Comparison of ENCODE assay signal across 16 cellular contexts in genomic region chr5:119378075-119378699, GRCh38. TPM values are rescaled to one million over a fixed set of nuclear protein-coding genes. Genes with fewer than 3 reads are reported as not detected.
A peak's percentile ranks its signal among the peaks of the same experiment; 100 is the strongest.
DNase-seq lines count a peak whose midpoint lies in the region; ATAC-seq and TF ChIP-seq lines count a peak whose summit lies in the region.
"Had no signal": no experiment of that assay in that cellular context is flagged by ENCODE, and none has a peak within 500 bp of the region (broad histone marks: within the 10 kb centered on the region; RNA-seq: fewer than 3 reads in every experiment).

No MANE protein-coding gene starts in this region.

- TF ChIP-seq POLR2A in vagina (IDR thresholded peaks at IDR 0.05), result no peak

- H3K9me3 ChIP-seq in vagina, result no peaks in the 10 kb centered on the region
- H3K9me3 ChIP-seq: suprapubic skin had no signal

- H3K9me3 Mint-ChIP-seq in activated naive CD4-positive, alpha-beta T cell treated with anti-CD3 and anti-CD28 coated beads for 36 hours, result no peaks in the 10 kb centered on the region
- no peaks in the 10 kb centered on the region for H3K9me3 Mint-ChIP-seq in activated B cell treated with CpG ODN at 0.5 μM for 24 hours
- H3K9me3 Mint-ChIP-seq: immature natural killer cell had no signal

- H3K4me3 ChIP-seq in vagina, result no peak overlapping the region
- no peak overlapping the region for H3K4me3 ChIP-seq in dorsolateral prefrontal cortex
- H3K4me3 ChIP-seq: suprapubic skin had no signal

- TF ChIP-seq CTCF in activated B cell treated with CpG ODN at 0.5 μM for 24 hours (IDR thresholded peaks at IDR 0.05) (no peak), vagina (IDR thresholded peaks at IDR 0.05) (no peak), dorsolateral prefrontal cortex (IDR thresholded peaks at IDR 0.05 in 54 of 56, conservative IDR thresholded peaks at IDR 0.05 in 2 of 56; ENCODE audit: low read depth in 1 of 56, partially characterized antibody in 56 of 56) (no peak)

- no peak for DNase-seq in activated naive CD4-positive, alpha-beta T cell treated with anti-CD3 and anti-CD28 coated beads for 36 hours
- no peak for DNase-seq in activated naive CD4-positive, alpha-beta T cell (lab: John Stamatoyannopoulos, UW)
- DNase-seq in activated B cell treated with CpG ODN at 0.5 μM for 24 hours, result no peak
- DNase-seq in fibroblast of gingiva (ENCODE audit: low read depth), result peak; percentile 92
- no peak for DNase-seq in vagina (ENCODE audit: extremely low spot score in 2 of 2)
- no peak for DNase-seq in dorsolateral prefrontal cortex
- DNase-seq: DMS79 treated with DMSO at 0.1 percent for 48 hours, foreskin melanocyte, immature natural killer cell, mesenchymal stem cell, NCI-H2081, NCI-H82, RPMI8226 had no signal

- H3K36me3 ChIP-seq in vagina, result no peaks in the 10 kb centered on the region
- H3K36me3 ChIP-seq: suprapubic skin had no signal

- H3K4me3 Mint-ChIP-seq in activated naive CD4-positive, alpha-beta T cell treated with anti-CD3 and anti-CD28 coated beads for 36 hours, result no peak overlapping the region
- no peak overlapping the region for H3K4me3 Mint-ChIP-seq in activated B cell treated with CpG ODN at 0.5 μM for 24 hours
- H3K4me3 Mint-ChIP-seq: immature natural killer cell had no signal

- POLR2A ChIA-PET in activated B cell treated with CpG ODN at 0.5 μM for 24 hours (lab: Charles Lee), result interaction anchor here (0.5 to 3.1 kb wide), 5 partner anchors 11 to 37 kb away, joined by 3 to 23 read pairs (median 3); partner anchors contain the start of gene TNFAIP8

- CTCF ChIA-PET in activated naive CD4-positive, alpha-beta T cell treated with anti-CD3 and anti-CD28 coated beads for 36 hours (lab: Charles Lee), result interaction anchor here (0.8 to 1.6 kb wide), 4 partner anchors 8 to 55 kb away, joined by 3 to 4 read pairs (median 3); no protein-coding TSS in a partner anchor
- CTCF ChIA-PET in activated B cell treated with CpG ODN at 0.5 μM for 24 hours (lab: Charles Lee), result interaction anchor here (1.1 to 2.1 kb wide), 2 partner anchors 33 to 63 kb away, joined by 4 to 8 read pairs; no protein-coding TSS in a partner anchor

- H3K27me3 ChIP-seq in vagina, result no peaks in the 10 kb centered on the region
- H3K27me3 ChIP-seq in dorsolateral prefrontal cortex, result no peaks in the 10 kb centered on the region
- H3K27me3 ChIP-seq: suprapubic skin had no signal

- peaks cover 40% of the 10 kb centered on the region for H3K36me3 Mint-ChIP-seq in activated naive CD4-positive, alpha-beta T cell treated with anti-CD3 and anti-CD28 coated beads for 36 hours (ENCODE audit: low read depth)
- H3K36me3 Mint-ChIP-seq in activated B cell treated with CpG ODN at 0.5 μM for 24 hours (ENCODE audit: low read depth), result peaks cover 51% of the 10 kb centered on the region

- no peaks in the 10 kb centered on the region for H3K27me3 Mint-ChIP-seq in activated naive CD4-positive, alpha-beta T cell treated with anti-CD3 and anti-CD28 coated beads for 36 hours (ENCODE audit: low read depth)
- no peaks in the 10 kb centered on the region for H3K27me3 Mint-ChIP-seq in activated B cell treated with CpG ODN at 0.5 μM for 24 hours

- intact Hi-C loops in activated naive CD4-positive, alpha-beta T cell treated with anti-CD3 and anti-CD28 coated beads for 36 hours (cut with micrococcal nuclease), result no loop called here
- intact Hi-C loops in activated B cell treated with CpG ODN at 0.5 μM for 24 hours (cut with micrococcal nuclease) (no loop called here), vagina (cut with DNase I) (no loop called here), dorsolateral prefrontal cortex (cut with DNase I) (no loop called here)

- H3K4me1 ChIP-seq in vagina, result peaks cover 20% of the 10 kb centered on the region

- peak overlapping the region; percentile 23 for H3K27ac ChIP-seq in vagina
- no peak overlapping the region for H3K27ac ChIP-seq in dorsolateral prefrontal cortex
- H3K27ac ChIP-seq: suprapubic skin had no signal

- ATAC-seq in activated B cell treated with CpG ODN at 0.5 μM for 24 hours (ENCODE audit: low read depth) (no peak), GM21737 (IDR thresholded peaks at IDR 0.05; ENCODE audit: unreplicated experiment) (no peak), GM18498 (IDR thresholded peaks at IDR 0.05; ENCODE audit: unreplicated experiment) (no peak)

- peaks cover 78% of the 10 kb centered on the region for H3K4me1 Mint-ChIP-seq in activated naive CD4-positive, alpha-beta T cell treated with anti-CD3 and anti-CD28 coated beads for 36 hours (ENCODE audit: low read depth)
- H3K4me1 Mint-ChIP-seq in activated B cell treated with CpG ODN at 0.5 μM for 24 hours, result peaks cover 77% of the 10 kb centered on the region

- peak overlapping the region; percentile 83 for H3K27ac Mint-ChIP-seq in activated naive CD4-positive, alpha-beta T cell treated with anti-CD3 and anti-CD28 coated beads for 36 hours
- H3K27ac Mint-ChIP-seq in activated B cell treated with CpG ODN at 0.5 μM for 24 hours, result peak overlapping the region; percentile 41

RNA-seq across cellular contexts. Expression of gene TNFAIP8, which starts 22.4 kb away (rescaled TPM):
- total RNA-seq in activated naive CD4-positive, alpha-beta T cell treated with anti-CD3 and anti-CD28 coated beads for 36 hours, result 100 to 1,000 TPM; 141 to 142 TPM
- total RNA-seq in activated B cell treated with CpG ODN at 0.5 μM for 24 hours (135 and 149 TPM in 2 replicates), vagina (34.4 TPM), dorsolateral prefrontal cortex (1 to 10 TPM in 105 of 120 experiments, under 1 TPM in 15; 0.25 to 6.9 (median 1.9) TPM)
